ENCODE assay signal across 27 cellular contexts in genomic region chr16:6446370-6446769, GRCh38.
A peak's percentile ranks its signal among the peaks of the same experiment; 100 is the strongest.
DNase-seq lines count a peak whose midpoint lies in the region; ATAC-seq and TF ChIP-seq lines count a peak whose summit lies in the region.
"Had no signal": no experiment of that assay in that cellular context is flagged by ENCODE, and none has a peak within 500 bp of the region (broad histone marks: within the 10 kb centered on the region; RNA-seq: fewer than 3 reads in every experiment).

No MANE protein-coding gene starts in this region.

- H3K4me1 ChIP-seq in MM.1S (ENCODE audit: low read length) (no peaks in the 10 kb centered on the region), PC-9 (replicated peaks; ENCODE audit: insufficient read depth) (no peaks in the 10 kb centered on the region)
- H3K4me1 ChIP-seq: left ventricle myocardium inferior, testis had no signal

- BruUV-seq in PC-9 (replicated peaks; lab: Mats Ljungman, UMichigan), result no TSS peak

- ATAC-seq in GM21515 (IDR thresholded peaks at IDR 0.05; ENCODE audit: unreplicated experiment), result no peak
- ATAC-seq: CD8-positive, alpha-beta T cell; WTC11 had no signal

- POLR2A ChIA-PET in PC-9 (lab: Charles Lee; ENCODE audit: unreplicated experiment), result no interaction called here

- H3K27me3 Mint-ChIP-seq in neural crest cell (ENCODE audit: low read depth), result peaks cover 11% of the 10 kb centered on the region
- H3K27me3 Mint-ChIP-seq: IgD-negative memory B cell, naive B cell had no signal

- H3K27me3 ChIP-seq in MM.1S (replicated peaks; ENCODE audit: insufficient read depth, low read length) (no peaks in the 10 kb centered on the region), PC-9 (ENCODE audit: insufficient read depth, low read depth) (0 out of 2 replicates have a peak, but pooled peaks cover 4% of the 10 kb centered on the region)
- H3K27me3 ChIP-seq: MG63, testis had no signal

- DNase-seq in NCI-H748 (lab: John Stamatoyannopoulos, UW; ENCODE audit: unreplicated experiment) (peak; percentile 3), NCI-H748 treated with DMSO at 0.1 percent for 48 hours (lab: John Stamatoyannopoulos, UW) (no peak), MM.1S (peak; percentile 33), RKO (ENCODE audit: low spot score) (peak; percentile 17), neural crest cell (ENCODE audit: low read depth, low spot score) (no peak), PC-9 (no peak), cerebellar nuclear complex (lab: John Stamatoyannopoulos, UW) (no peak)
- DNase-seq: 8988T; activated CD4-positive, alpha-beta T cell treated with anti-CD3 and anti-CD28 coated beads, Interleukin-2, amount 50 U/mL, for 1 hour; activated naive CD4-positive, alpha-beta T cell treated with Interleukin-2 at 50 U/mL for 16 hours; CD8-positive, alpha-beta T cell; glutamatergic neuron; islet precursor cell; left ventricle myocardium inferior; MG63; naive B cell; NCI-H1417 treated with DMSO at 0.1 percent for 48 hours; NCI-H510A; nucleus accumbens; SHP77 treated with DMSO at 0.1 percent for 48 hours; stimulated activated CD4-positive, alpha-beta T cell treated with anti-CD3 and anti-CD28 coated beads, Interleukin-15, amount 100 ng/mL, for 24 hours; stimulated activated naive CD4-positive, alpha-beta T cell treated with Interleukin-2 at 50 U/mL for 16 hours; testis had no signal

- no peaks in the 10 kb centered on the region for H3K79me2 ChIP-seq in MM.1S (ENCODE audit: low read length)
- H3K79me2 ChIP-seq in PC-9 (ENCODE audit: low read depth), result no peaks in the 10 kb centered on the region

- peaks cover 4% of the 10 kb centered on the region for H3K9me3 Mint-ChIP-seq in neural crest cell
- H3K9me3 Mint-ChIP-seq: brain had no signal

- no peak overlapping the region for H3K4me3 ChIP-seq in MM.1S (ENCODE audit: low read length)
- no peak overlapping the region for H3K4me3 ChIP-seq in PC-9
- H3K4me3 ChIP-seq: left ventricle myocardium inferior, MG63, testis had no signal

- no peak overlapping the region for H3K4me2 ChIP-seq in MM.1S (ENCODE audit: low read depth, low read length)
- H3K4me2 ChIP-seq in PC-9, result no peak overlapping the region

- intact Hi-C loops in PC-9 (cut with micrococcal nuclease; ENCODE audit: unreplicated experiment), result no loop called here

- H3F3A ChIP-seq in MM.1S (ENCODE audit: insufficient read depth, low read length) (no peaks in the 10 kb centered on the region), PC-9 (ENCODE audit: insufficient read depth, low read depth) (no peaks in the 10 kb centered on the region)

- no peaks in the 10 kb centered on the region for H4K20me1 ChIP-seq in MM.1S (ENCODE audit: insufficient read depth, low read length)
- no peaks in the 10 kb centered on the region for H4K20me1 ChIP-seq in PC-9 (ENCODE audit: insufficient read depth)

- no peaks in the 10 kb centered on the region for H3K36me3 Mint-ChIP-seq in neural crest cell (ENCODE audit: low read depth)
- H3K36me3 Mint-ChIP-seq: brain; CD8-positive, alpha-beta T cell; IgD-negative memory B cell; naive B cell had no signal

- H3K36me3 ChIP-seq in MM.1S (replicated peaks; ENCODE audit: insufficient read depth, low read length) (no peaks in the 10 kb centered on the region), PC-9 (ENCODE audit: low read depth) (no peaks in the 10 kb centered on the region)
- H3K36me3 ChIP-seq: left ventricle myocardium inferior, MG63 had no signal

- no peak overlapping the region for H3K4me3 Mint-ChIP-seq in neural crest cell
- H3K4me3 Mint-ChIP-seq: CD8-positive, alpha-beta T cell; IgD-negative memory B cell; naive B cell; WTC11 had no signal

- H3K9ac ChIP-seq in MM.1S (ENCODE audit: low read length), result no peak overlapping the region

- H3K27ac ChIP-seq in MM.1S (ENCODE audit: low read length) (no peak overlapping the region), PC-9 (no peak overlapping the region)
- H3K27ac ChIP-seq: left ventricle myocardium inferior, testis had no signal

- H3K27ac Mint-ChIP-seq in neural crest cell (ENCODE audit: unreplicated experiment), result no peak overlapping the region
- H3K27ac Mint-ChIP-seq: CD8-positive, alpha-beta T cell; IgD-negative memory B cell; naive B cell; WTC11 had no signal

- peak; percentile 7; the same call in 1 of the 2 replicates for TF ChIP-seq CTCF in MM.1S (IDR thresholded peaks at IDR 0.05; ENCODE audit: low read length)
- TF ChIP-seq CTCF in neural crest cell (conservative IDR thresholded peaks at IDR 0.05), result peak; percentile 21
- TF ChIP-seq CTCF in PC-9 (conservative IDR thresholded peaks at IDR 0.05), result no peak

- H2AFZ ChIP-seq in MM.1S (ENCODE audit: low read length), result no peak overlapping the region
- H2AFZ ChIP-seq in PC-9, result no peak overlapping the region

- H3K9me3 ChIP-seq in MM.1S (replicated peaks; ENCODE audit: insufficient read depth, low read length) (no peaks in the 10 kb centered on the region), PC-9 (ENCODE audit: insufficient read depth, low read depth) (no peaks in the 10 kb centered on the region)
- H3K9me3 ChIP-seq: MG63, testis had no signal

- no peaks in the 10 kb centered on the region for H3K4me1 Mint-ChIP-seq in neural crest cell
- H3K4me1 Mint-ChIP-seq: IgD-negative memory B cell, naive B cell, WTC11 had no signal

- CTCF ChIA-PET in PC-9 (lab: Charles Lee), result no interaction called here

- H3K9me2 ChIP-seq in MM.1S (replicated peaks; ENCODE audit: insufficient read depth, low read length), result no peaks in the 10 kb centered on the region
- H3K9me2 ChIP-seq in PC-9 (ENCODE audit: insufficient read depth), result no peaks in the 10 kb centered on the region

Comparison
In these comparisons a context has a peak if more than half of its experiments do, and no peak if none do; other contexts are left out.
1. DNase-seq: peak in NCI-H748 (single experiment), MM.1S (single experiment) and RKO (single experiment); none in NCI-H748 treated with DMSO at 0.1 percent for 48 hours (single experiment), neural crest cell (single experiment), PC-9 (0 of 2) and cerebellar nuclear complex (0 of 2).